18 cellular contexts compared by ENCODE assay signal in the genomic region with DNA sequence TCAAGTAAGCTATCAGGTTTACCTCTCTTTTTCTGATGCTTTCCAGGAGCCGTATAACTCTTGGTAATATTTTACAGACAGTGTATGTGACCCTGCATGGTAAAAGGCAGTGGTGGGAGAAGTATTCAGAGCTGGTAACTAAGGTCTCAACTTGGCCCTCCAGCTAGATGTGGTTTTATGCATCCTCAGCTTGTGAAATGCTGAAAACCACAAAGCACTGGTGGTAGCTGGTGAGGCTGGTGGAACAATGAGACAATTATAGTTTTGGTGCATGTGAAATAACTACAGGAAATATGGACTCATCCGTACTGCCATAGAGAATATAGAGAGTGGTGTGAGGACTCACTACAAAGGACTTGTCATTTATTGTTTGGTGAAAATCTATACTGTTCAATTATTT.
DNase-seq lines count a peak whose midpoint lies in the region; ATAC-seq lines count a peak whose summit lies in the region.
"Had no signal": no experiment of that assay in that cellular context is flagged by ENCODE, and none has a peak within 500 bp of the region (broad histone marks: within the 10 kb centered on the region; RNA-seq: fewer than 3 reads in every experiment).

No MANE protein-coding gene starts in this region.

- in situ Hi-C loops in SK-MEL-5 (cut with HindIII; ENCODE audit: low pct_unique_long_range_greater_than_20kb, low sequenced_read_pairs): no loop called here

- peak; percentile 51 for ATAC-seq in GM18520 (IDR thresholded peaks at IDR 0.05; ENCODE audit: unreplicated experiment)
- no peak for ATAC-seq in HG03565 (IDR thresholded peaks at IDR 0.05; ENCODE audit: unreplicated experiment)
- ATAC-seq: activated CD8-positive, alpha-beta T cell treated with anti-CD3 and anti-CD28 coated beads for 36 hours; HepG2 had no signal

- DNase-seq in M059J (ENCODE audit: low read depth) (peak; percentile 4), SK-MEL-5 (ENCODE audit: low read depth, low spot score) (peak; percentile 92), islet precursor cell (peak; percentile 63), NCI-H2081 (lab: John Stamatoyannopoulos, UW) (no peak)
- no peak for DNase-seq in activated naive CD4-positive, alpha-beta T cell (lab: John Stamatoyannopoulos, UW)
- DNase-seq in activated T-cell treated with anti-CD3 and anti-CD28 coated beads, Interleukin-2, amount 50 U/mL, for 48 hours: no peak
- DNase-seq: activated CD8-positive, alpha-beta T cell treated with anti-CD3 and anti-CD28 coated beads for 36 hours; dermis blood vessel endothelial cell; esophagus squamous epithelium; left ventricle myocardium inferior; naive B cell; NCI-H187 treated with DMSO at 0.1 percent for 48 hours; NCI-H524 treated with DMSO at 0.1 percent for 48 hours; SHP77; stimulated activated CD4-positive, alpha-beta T cell treated with anti-CD3 and anti-CD28 coated beads, Interleukin-15, amount 100 ng/mL, for 24 hours had no signal

Comparison
In these comparisons a context has a peak if more than half of its experiments do, and no peak if none do; other contexts are left out.
1. DNase-seq: peak in M059J (single experiment), SK-MEL-5 (single experiment) and islet precursor cell (single experiment); none in activated naive CD4-positive, alpha-beta T cell (0 of 4), NCI-H2081 (0 of 2) and activated T-cell treated with anti-CD3 and anti-CD28 coated beads, Interleukin-2, amount 50 U/mL, for 48 hours (0 of 2).